ENCODE assay signal across 8 cellular contexts in genomic region chr1:9182784-9183257, GRCh38. TPM values are rescaled to one million over a fixed set of nuclear protein-coding genes. Genes with fewer than 3 reads are reported as not detected.
DNase-seq lines count a peak whose midpoint lies in the region; ATAC-seq and TF ChIP-seq lines count a peak whose summit lies in the region.

No MANE protein-coding gene starts in this region.

- ATAC-seq in naive thymus-derived CD8-positive, alpha-beta T cell, result no peak
- ATAC-seq in HG03039 (IDR thresholded peaks at IDR 0.05; ENCODE audit: unreplicated experiment), result no peak
- no peak for ATAC-seq in HG03139 (IDR thresholded peaks at IDR 0.05; ENCODE audit: unreplicated experiment)

- 2 to 3% methylated on average over 11 to 47 of the region's 47 CpGs for WGBS in endodermal cell (ENCODE audit: insufficient coverage in 1 of 2, insufficient read length in 1 of 2), 2 experiments

- H3K27ac ChIP-seq in HUES48 (ENCODE audit: low read depth, low read length) (no peak overlapping the region), endodermal cell (ENCODE audit: low read depth, low read length) (no peak overlapping the region)

- H3K27ac Mint-ChIP-seq in CD14-positive monocyte (peak overlapping the region in 1 of 7 donors; percentile 52), endodermal cell (no peak overlapping the region)
- H3K27ac Mint-ChIP-seq in naive thymus-derived CD8-positive, alpha-beta T cell, result no peak overlapping the region

- TF ChIP-seq CTCF in CD14-positive monocyte (IDR thresholded peaks at IDR 0.05), result no peak
- TF ChIP-seq CTCF in endodermal cell (conservative IDR thresholded peaks at IDR 0.05), result no peak

- H3K9ac ChIP-seq in HUES48 (ENCODE audit: low read depth, low read length), result peak overlapping the region; percentile 79; the same call in 1 of the 2 replicates
- H3K9ac ChIP-seq in endodermal cell (ENCODE audit: extremely low read depth, low read length, poor library complexity, severe bottlenecking), result peak overlapping the region; percentile 62

- H3K9me3 ChIP-seq in HUES48 (ENCODE audit: control insufficient read depth, insufficient read depth, low read length) (no peaks in the 10 kb centered on the region), endodermal cell (ENCODE audit: control insufficient read depth, low read length) (no peaks in the 10 kb centered on the region)

- no peak for DNase-seq in CD14-positive monocyte (ENCODE audit: low spot score)
- DNase-seq in endodermal cell, result peak; percentile 66
- DNase-seq in naive thymus-derived CD8-positive, alpha-beta T cell, result no peak
- no peak for DNase-seq in activated gamma-delta T cell treated with Interleukin-2 at 50 U/mL for 16 hours
- no peak for DNase-seq in NOMO-1 treated with dmso at 0.1 percent for 144 hours (lab: John Stamatoyannopoulos, UW; ENCODE audit: unreplicated experiment)

- H3K27me3 Mint-ChIP-seq in CD14-positive monocyte (ENCODE audit: low read depth in 3 of 3) (peaks cover 23 to 57% (median 46%) of the 10 kb centered on the region in 3 donors), endodermal cell (ENCODE audit: insufficient read depth) (peaks cover 39% of the 10 kb centered on the region)
- H3K27me3 Mint-ChIP-seq in naive thymus-derived CD8-positive, alpha-beta T cell, result peaks cover 7 to 29% (median 14%) of the 10 kb centered on the region in 5 donors

- H3K4me1 ChIP-seq in HUES48 (ENCODE audit: control insufficient read depth, insufficient read depth, low read length), result peaks cover 6% of the 10 kb centered on the region
- H3K4me1 ChIP-seq in endodermal cell (ENCODE audit: control insufficient read depth, insufficient read depth, low read length), result no peaks in the 10 kb centered on the region

- POLR2A ChIA-PET in naive thymus-derived CD8-positive, alpha-beta T cell (lab: Charles Lee), result no interaction called here

- H3K36me3 Mint-ChIP-seq in CD14-positive monocyte (no peaks in the 10 kb centered on the region), endodermal cell (ENCODE audit: low read depth) (peaks cover 3% of the 10 kb centered on the region)
- H3K36me3 Mint-ChIP-seq in naive thymus-derived CD8-positive, alpha-beta T cell, result no peaks in the 10 kb centered on the region

- H3K4me3 Mint-ChIP-seq in CD14-positive monocyte (peak overlapping the region; percentile 75 to 93), endodermal cell (peak overlapping the region; percentile 62)
- H3K4me3 Mint-ChIP-seq in naive thymus-derived CD8-positive, alpha-beta T cell, result peak overlapping the region in 6 of 10 donors; percentile 19 to 71 (median 57)

- H3K4me1 Mint-ChIP-seq in CD14-positive monocyte, result peaks cover 31% of the 10 kb centered on the region
- H3K4me1 Mint-ChIP-seq in endodermal cell, result peaks cover 8% of the 10 kb centered on the region
- peaks cover 6 to 13% (median 8%) of the 10 kb centered on the region in 4 donors for H3K4me1 Mint-ChIP-seq in naive thymus-derived CD8-positive, alpha-beta T cell

- H3K36me3 ChIP-seq in HUES48 (ENCODE audit: control insufficient read depth, insufficient read depth, low read length) (peaks cover 17% of the 10 kb centered on the region), endodermal cell (ENCODE audit: control insufficient read depth, insufficient read depth, low read length) (peaks cover 8% of the 10 kb centered on the region)

- intact Hi-C loops in CD14-positive monocyte (cut with micrococcal nuclease), result loop anchor here in 1 of 2 donors (5.0 kb wide), 1 partner anchor 46 kb away; no protein-coding TSS in a partner anchor

- H3K4me3 ChIP-seq in HUES48 (ENCODE audit: low read depth, low read length) (peak overlapping the region; percentile 76), endodermal cell (ENCODE audit: low read length) (peak overlapping the region; percentile 92)

- H3K9me3 Mint-ChIP-seq in CD14-positive monocyte (peaks cover 0 to 9% (median 0%) of the 10 kb centered on the region in 7 donors), endodermal cell (peaks cover 4% of the 10 kb centered on the region)
- H3K9me3 Mint-ChIP-seq in naive thymus-derived CD8-positive, alpha-beta T cell, result no peaks in the 10 kb centered on the region

- peaks cover 34% of the 10 kb centered on the region for H3K27me3 ChIP-seq in HUES48 (ENCODE audit: control insufficient read depth, insufficient read depth, low read length)
- H3K27me3 ChIP-seq in endodermal cell (ENCODE audit: control insufficient read depth, insufficient read depth, low read length, poor library complexity, severe bottlenecking), result peaks cover 27% of the 10 kb centered on the region

RNA-seq across cellular contexts. Expression of gene H6PD, which starts 51.8 kb away (rescaled TPM):
- polyA plus RNA-seq in CD14-positive monocyte, result 10 to 100 TPM in 1 of 2 donors, 1 to 10 TPM in 1; 8.6 to 15.9 TPM
- total RNA-seq in endodermal cell, result 10 to 100 TPM; 21.5 to 34.4 TPM
- polyA plus RNA-seq in endodermal cell (2013, experiment 1 of 2), result 14.8 TPM
- polyA plus RNA-seq in endodermal cell (2013, experiment 2 of 2), result 14.2 TPM
- 10 to 100 TPM; 18.7 to 18.9 TPM for total RNA-seq in naive thymus-derived CD8-positive, alpha-beta T cell
- polyA plus RNA-seq in naive thymus-derived CD8-positive, alpha-beta T cell, result 10 to 100 TPM in 2 of 3 donors, 1 to 10 TPM in 1; 8.5 to 14.9 (median 11.0) TPM

RNA-seq across cellular contexts. Expression of gene GPR157, which starts 53.9 kb away (rescaled TPM):
- polyA plus RNA-seq in CD14-positive monocyte, result 1 to 10 TPM in 1 of 2 donors, under 1 TPM in 1; 0.56 to 1.1 TPM
- 1 to 10 TPM; 2.3 to 5.0 TPM for total RNA-seq in endodermal cell
- 4.3 TPM for polyA plus RNA-seq in endodermal cell (2013, experiment 1 of 2)
- 1.8 TPM for polyA plus RNA-seq in endodermal cell (2013, experiment 2 of 2)
- total RNA-seq in naive thymus-derived CD8-positive, alpha-beta T cell, result 1 to 10 TPM; 5.4 to 5.6 TPM
- 1 to 10 TPM in 2 of 3 donors, under 1 TPM in 1; 0.56 to 3.1 (median 1.6) TPM for polyA plus RNA-seq in naive thymus-derived CD8-positive, alpha-beta T cell
